8 cellular contexts compared by ENCODE assay signal in genomic region chr15:100602064-100602821, GRCh38. TPM values are rescaled to one million over a fixed set of nuclear protein-coding genes. Genes with fewer than 3 reads are reported as not detected.
DNase-seq lines count a peak whose midpoint lies in the region; ATAC-seq and TF ChIP-seq lines count a peak whose summit lies in the region.

Gene ASB7, plus strand, starts transcription at chr15:100602589. Its CDS starts 9,628 bp downstream, at chr15:100612217.
Gene LINS1, minus strand, starts transcription at chr15:100602184. Its CDS starts 21,342 bp downstream, at chr15:100580842.

- in situ Hi-C loops in GM18951 (cut with MboI; ENCODE audit: low sequenced_read_pairs, unreplicated experiment), result loop anchor here (25.0 kb wide), 1 partner anchor 660 kb away; the partner anchor contains the start of gene CHSY1

- ATAC-seq in HG03196 (IDR thresholded peaks at IDR 0.05; ENCODE audit: unreplicated experiment) (peak; percentile 87), activated B cell treated with CpG ODN at 0.5 μM for 24 hours (ENCODE audit: low read depth) (peak; percentile 87)

- CTCF ChIA-PET in activated B cell treated with CpG ODN at 0.5 μM for 24 hours (lab: Charles Lee), result interaction anchor here (0.9 to 3.7 kb wide), 3 partner anchors 30 to 405 kb away, joined by 4 to 23 read pairs (median 4); no protein-coding TSS in a partner anchor

- intact Hi-C loops in activated B cell treated with CpG ODN at 0.5 μM for 24 hours (cut with micrococcal nuclease), result loop anchor here (1.0 to 5.0 kb wide), 14 partner anchors 25 to 1955 kb away; partner anchors contain the start of genes IGF1R, LRRC28, LYSMD4 and SELENOS

- POLR2A ChIA-PET in activated B cell treated with CpG ODN at 0.5 μM for 24 hours (lab: Charles Lee), result interaction anchor here (0.6 to 1.9 kb wide), 7 partner anchors 9 to 1351 kb away, joined by 3 to 13 read pairs (median 3); partner anchors contain the start of genes LRRC28, LRRK1 and SNRPA1

- H3K36me3 Mint-ChIP-seq in activated B cell treated with CpG ODN at 0.5 μM for 24 hours (ENCODE audit: low read depth) (peaks cover 26% of the 10 kb centered on the region), immature natural killer cell (peaks cover 0 to 8% (median 0%) of the 10 kb centered on the region in 3 donors)

- no peak within 1 kb of the TSS for H3K4me3 Mint-ChIP-seq in activated B cell treated with CpG ODN at 0.5 μM for 24 hours
- no peak within 1 kb of the TSS for H3K4me3 Mint-ChIP-seq in immature natural killer cell

- no peaks in the 10 kb centered on the region for H3K27me3 Mint-ChIP-seq in activated B cell treated with CpG ODN at 0.5 μM for 24 hours
- peaks cover 0 to 1% (median 0%) of the 10 kb centered on the region in 3 donors for H3K27me3 Mint-ChIP-seq in immature natural killer cell (ENCODE audit: low read depth in 3 of 3)

- peak; percentile 58 for TF ChIP-seq POLR2A in GM18951 (IDR thresholded peaks at IDR 0.05; ENCODE audit: extremely low read depth, insufficient read depth, insufficient read length)

- no peak within 1 kb of the TSS for H3K27ac Mint-ChIP-seq in activated B cell treated with CpG ODN at 0.5 μM for 24 hours
- H3K27ac Mint-ChIP-seq in immature natural killer cell, result peak within 1 kb of the TSS in 5 of 6 donors; percentile 88 to 98 (median 95)

- H3K9me3 Mint-ChIP-seq in activated B cell treated with CpG ODN at 0.5 μM for 24 hours (no peaks in the 10 kb centered on the region), immature natural killer cell (no peaks in the 10 kb centered on the region)

- H3K4me1 Mint-ChIP-seq in activated B cell treated with CpG ODN at 0.5 μM for 24 hours (peaks cover 46% of the 10 kb centered on the region), immature natural killer cell (peaks cover 34 to 59% of the 10 kb centered on the region in 2 donors)

- H3K27ac ChIP-seq in caudate nucleus (ENCODE audit: low read depth, low read length), result peak within 1 kb of the TSS; percentile 68

- TF ChIP-seq CTCF in activated B cell treated with CpG ODN at 0.5 μM for 24 hours (IDR thresholded peaks at IDR 0.05), result no peak

- DNase-seq in AG08395 (ENCODE audit: low spot score) (peak; percentile 99), NCI-H345 (lab: John Stamatoyannopoulos, UW) (peak; percentile 99), activated B cell treated with CpG ODN at 0.5 μM for 24 hours (peak; percentile 97), caudate nucleus (lab: John Stamatoyannopoulos, UW) (peak; percentile 97 to 100 (median 100)), immature natural killer cell (peak; percentile 100), smooth muscle cell of the brain vasculature (ENCODE audit: low read depth, low spot score) (peak; percentile 100)

RNA-seq across cellular contexts. Expression of gene ASB7, which starts in this region (rescaled TPM):
- total RNA-seq in activated B cell treated with CpG ODN at 0.5 μM for 24 hours, result 18.3 and 21.3 TPM in 2 replicates
- polyA plus RNA-seq in immature natural killer cell, result 1 to 10 TPM; 8.2 to 9.9 (median 8.8) TPM

RNA-seq across cellular contexts. Expression of gene LINS1, which starts in this region (rescaled TPM):
- total RNA-seq in activated B cell treated with CpG ODN at 0.5 μM for 24 hours, result 31.9 and 33.3 TPM in 2 replicates
- 10 to 100 TPM; 22.7 to 28.8 (median 27.9) TPM for polyA plus RNA-seq in immature natural killer cell

Comparison
In these comparisons a context has a peak if more than half of its experiments do, and no peak if none do; other contexts are left out.
1. Peak in every context shown above with its lines: DNase-seq, ATAC-seq and H3K27ac ChIP-seq.